Comparison of ENCODE assay signal across 29 cellular contexts in genomic region chr12:78284417-78284816, GRCh38.
"Had no signal": no experiment of that assay in that cellular context is flagged by ENCODE, and none has a peak within 500 bp of the region (broad histone marks: within the 10 kb centered on the region; RNA-seq: fewer than 3 reads in every experiment).

No MANE protein-coding gene starts in this region.

- ATAC-seq: activated CD8-positive, alpha-beta T cell treated with anti-CD3 and anti-CD28 coated beads for 36 hours; activated naive CD4-positive, alpha-beta T cell treated with anti-CD3 and anti-CD28 coated beads, Interleukin-2, amount 50 U/mL, for 72 hours; activated T-cell treated with anti-CD3 and anti-CD28 coated beads, Interleukin-2, amount 50 U/mL, for 72 hours; esophagus mucosa; gastroesophageal sphincter; heart right ventricle; WTC11 had no signal

- H3K36me3 ChIP-seq: ascending aorta, breast epithelium, cardiac muscle cell, gastroesophageal sphincter, heart right ventricle had no signal

- H3K4me3 ChIP-seq: ascending aorta, breast epithelium, cardiac muscle cell, coronary artery, dorsolateral prefrontal cortex, gastroesophageal sphincter, heart right ventricle had no signal

- H3K27ac ChIP-seq: ascending aorta, breast epithelium, cardiac muscle cell, coronary artery, dorsolateral prefrontal cortex, gastroesophageal sphincter, heart right ventricle, VCaP had no signal

- H3K4me1 ChIP-seq: ascending aorta, breast epithelium, gastroesophageal sphincter, heart right ventricle had no signal

- H3K27me3 ChIP-seq: ascending aorta, breast epithelium, cardiac muscle cell, dorsolateral prefrontal cortex, gastroesophageal sphincter, heart right ventricle had no signal

- H3K9me3 ChIP-seq: ascending aorta, breast epithelium, gastroesophageal sphincter, heart right ventricle had no signal

- DNase-seq: activated CD4-positive, alpha-beta T cell treated with anti-CD3 and anti-CD28 coated beads for 1 hour; activated CD4-positive, alpha-beta T cell treated with anti-CD3 and anti-CD28 coated beads for 4 hours; activated CD4-positive, alpha-beta T cell treated with anti-CD3 and anti-CD28 coated beads, Interleukin-2, amount 50 U/mL, for 1 hour; activated CD4-positive, alpha-beta T cell treated with anti-CD3 and anti-CD28 coated beads, Interleukin-2, amount 50 U/mL, for 48 hours; activated CD8-positive, alpha-beta memory T cell treated with anti-CD3 and anti-CD28 coated beads for 24 hours; activated CD8-positive, alpha-beta T cell treated with anti-CD3 and anti-CD28 coated beads for 36 hours; activated gamma-delta T cell; activated naive CD4-positive, alpha-beta T cell; activated naive CD4-positive, alpha-beta T cell treated with anti-CD3 and anti-CD28 coated beads, Interleukin-2, amount 10 ng/mL, durations not matched to agents 7 days and 5 days; activated naive CD8-positive, alpha-beta T cell treated with anti-CD3 and anti-CD28 coated beads, Interleukin-2, amount 10 ng/mL, durations not matched to agents 7 days and 5 days; activated T-cell treated with anti-CD3 and anti-CD28 coated beads, Interleukin-2, amount 50 U/mL, for 24 hours; activated T-cell treated with anti-CD3 and anti-CD28 coated beads, Interleukin-2, amount 50 U/mL, for 72 hours; central memory CD4-positive, alpha-beta T cell; dorsolateral prefrontal cortex; effector memory CD4-positive, alpha-beta T cell; endodermal cell; foreskin melanocyte; heart right ventricle; hippocampal formation; T-helper 2 cell had no signal
